1 cellular context compared by ENCODE assay signal in the genomic region with DNA sequence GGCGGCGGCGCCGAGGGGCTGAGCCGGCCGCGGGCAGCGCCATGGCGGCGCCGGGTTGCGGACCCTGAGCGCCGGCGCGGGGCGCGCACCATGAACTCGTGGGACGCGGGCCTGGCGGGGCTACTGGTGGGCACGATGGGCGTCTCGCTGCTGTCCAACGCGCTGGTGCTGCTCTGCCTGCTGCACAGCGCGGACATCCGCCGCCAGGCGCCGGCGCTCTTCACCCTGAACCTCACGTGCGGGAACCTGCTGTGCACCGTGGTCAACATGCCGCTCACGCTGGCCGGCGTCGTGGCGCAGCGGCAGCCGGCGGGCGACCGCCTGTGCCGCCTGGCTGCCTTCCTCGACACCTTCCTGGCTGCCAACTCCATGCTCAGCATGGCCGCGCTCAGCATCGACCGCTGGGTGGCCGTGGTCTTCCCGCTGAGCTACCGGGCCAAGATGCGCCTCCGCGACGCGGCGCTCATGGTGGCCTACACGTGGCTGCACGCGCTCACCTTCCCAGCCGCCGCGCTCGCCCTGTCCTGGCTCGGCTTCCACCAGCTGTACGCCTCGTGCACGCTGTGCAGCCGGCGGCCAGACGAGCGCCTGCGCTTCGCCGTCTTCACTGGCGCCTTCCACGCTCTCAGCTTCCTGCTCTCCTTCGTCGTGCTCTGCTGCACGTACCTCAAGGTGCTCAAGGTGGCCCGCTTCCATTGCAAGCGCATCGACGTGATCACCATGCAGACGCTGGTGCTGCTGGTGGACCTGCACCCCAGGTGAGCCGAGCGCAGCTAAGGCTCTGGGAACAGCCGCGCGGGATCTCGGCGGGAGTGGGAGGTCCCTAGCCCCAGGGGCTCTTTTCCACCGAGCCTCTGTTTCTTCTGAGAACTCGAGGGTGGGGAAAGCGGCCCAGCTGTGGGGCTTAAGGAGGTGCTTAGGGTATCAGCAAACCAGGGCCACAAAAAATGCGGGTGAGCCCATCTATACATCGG.
TF ChIP-seq lines count a peak whose summit lies in the region.

A gene with protein sequence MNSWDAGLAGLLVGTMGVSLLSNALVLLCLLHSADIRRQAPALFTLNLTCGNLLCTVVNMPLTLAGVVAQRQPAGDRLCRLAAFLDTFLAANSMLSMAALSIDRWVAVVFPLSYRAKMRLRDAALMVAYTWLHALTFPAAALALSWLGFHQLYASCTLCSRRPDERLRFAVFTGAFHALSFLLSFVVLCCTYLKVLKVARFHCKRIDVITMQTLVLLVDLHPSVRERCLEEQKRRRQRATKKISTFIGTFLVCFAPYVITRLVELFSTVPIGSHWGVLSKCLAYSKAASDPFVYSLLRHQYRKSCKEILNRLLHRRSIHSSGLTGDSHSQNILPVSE (plus strand): TSS at position 38 of the 974 bp plus-strand sequence. CDS start 53 bp downstream, at position 91.

TF ChIP-seq in H1, 55 proteins besides CTCF, POLR2A, EP300 and RAD21 (continues in another document):
- no peak for TF ChIP-seq NANOG (IDR thresholded peaks at IDR 0.05; ENCODE audit: insufficient read depth, low read depth, low read length, poor library complexity, severe bottlenecking)
- TF ChIP-seq SIN3A (conservative IDR thresholded peaks at IDR 0.05 in 1 of 2, IDR thresholded peaks at IDR 0.05 in 1 of 2; ENCODE audit: low read depth in 1 of 2, low read length in 2 of 2) = peak; percentile 76 to 89; a peak in 3 of 4 replicates
- no peak for TF ChIP-seq MAFK (IDR thresholded peaks at IDR 0.05; ENCODE audit: low read depth, low read length)
- no peak for TF ChIP-seq RXRA (IDR thresholded peaks at IDR 0.05; ENCODE audit: insufficient read depth, low read depth, low read length)
- no peak for TF ChIP-seq ZNF274 (IDR thresholded peaks at IDR 0.05; ENCODE audit: borderline replicate concordance, extremely low read depth, low read length)
- TF ChIP-seq CTBP2 (IDR thresholded peaks at IDR 0.05; ENCODE audit: borderline replicate concordance, insufficient read depth, insufficient read length, low read length) = no peak
- TF ChIP-seq, protein P1, sequence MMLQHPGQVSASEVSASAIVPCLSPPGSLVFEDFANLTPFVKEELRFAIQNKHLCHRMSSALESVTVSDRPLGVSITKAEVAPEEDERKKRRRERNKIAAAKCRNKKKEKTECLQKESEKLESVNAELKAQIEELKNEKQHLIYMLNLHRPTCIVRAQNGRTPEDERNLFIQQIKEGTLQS (IDR thresholded peaks at IDR 0.05; ENCODE audit: insufficient read depth, low read depth, low read length) = no peak
- TF ChIP-seq CEBPB (IDR thresholded peaks at IDR 0.05; ENCODE audit: low read depth, low read length) = no peak
- TF ChIP-seq SP1 (IDR thresholded peaks at IDR 0.05; ENCODE audit: low read depth, low read length) = no peak
- TF ChIP-seq EZH2 (IDR thresholded peaks at IDR 0.05; ENCODE audit: low read depth, low read length, severe bottlenecking) = no peak
- TF ChIP-seq JUND (IDR thresholded peaks at IDR 0.05; ENCODE audit: low read length) = no peak
- TF ChIP-seq BCL11A (IDR thresholded peaks at IDR 0.05; ENCODE audit: low read depth in 2 of 2, low read length in 2 of 2) = no peak
- peak; percentile 84 for TF ChIP-seq KDM4A (IDR thresholded peaks at IDR 0.05; ENCODE audit: low read depth, low read length, severe bottlenecking)
- no peak for TF ChIP-seq TAF1 (IDR thresholded peaks at IDR 0.05; ENCODE audit: low read depth, low read length)
- no peak for TF ChIP-seq HDAC6 (IDR thresholded peaks at IDR 0.05; ENCODE audit: low read depth, low read length)
- TF ChIP-seq, protein P2, sequence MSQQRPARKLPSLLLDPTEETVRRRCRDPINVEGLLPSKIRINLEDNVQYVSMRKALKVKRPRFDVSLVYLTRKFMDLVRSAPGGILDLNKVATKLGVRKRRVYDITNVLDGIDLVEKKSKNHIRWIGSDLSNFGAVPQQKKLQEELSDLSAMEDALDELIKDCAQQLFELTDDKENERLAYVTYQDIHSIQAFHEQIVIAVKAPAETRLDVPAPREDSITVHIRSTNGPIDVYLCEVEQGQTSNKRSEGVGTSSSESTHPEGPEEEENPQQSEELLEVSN (IDR thresholded peaks at IDR 0.05) = peak; percentile 99
- no peak for TF ChIP-seq EGR1 (IDR thresholded peaks at IDR 0.05; ENCODE audit: borderline replicate concordance, low read depth, low read length)
- TF ChIP-seq SAP30 (IDR thresholded peaks at IDR 0.05; ENCODE audit: insufficient read depth, insufficient replicate concordance, low read length) = no peak
- TF ChIP-seq TEAD4 (IDR thresholded peaks at IDR 0.05; ENCODE audit: low read depth, low read length) = no peak; the same call in 1 of the 2 replicates
- no peak for TF ChIP-seq RFX5 (IDR thresholded peaks at IDR 0.05; ENCODE audit: borderline replicate concordance, low read depth, low read length)
- no peak for TF ChIP-seq RBBP5 (IDR thresholded peaks at IDR 0.05; ENCODE audit: borderline replicate concordance, low read depth, low read length)
- no peak for TF ChIP-seq CHD1 (IDR thresholded peaks at IDR 0.05; ENCODE audit: low read depth, low read length)
- no peak for TF ChIP-seq SIRT6 (IDR thresholded peaks at IDR 0.05; ENCODE audit: low read length)
- TF ChIP-seq PHF8 (conservative IDR thresholded peaks at IDR 0.05; ENCODE audit: low read depth, low read length) = no peak
- TF ChIP-seq CBX5 (IDR thresholded peaks at IDR 0.05; ENCODE audit: low read depth, low read length) = no peak
- TF ChIP-seq KDM1A (IDR thresholded peaks at IDR 0.05; ENCODE audit: borderline replicate concordance, low read length) = no peak
- TF ChIP-seq NRF1 (IDR thresholded peaks at IDR 0.05; ENCODE audit: low read depth, low read length) = no peak
- TF ChIP-seq SP4 (IDR thresholded peaks at IDR 0.05; ENCODE audit: low read length) = no peak
- TF ChIP-seq, protein P3, sequence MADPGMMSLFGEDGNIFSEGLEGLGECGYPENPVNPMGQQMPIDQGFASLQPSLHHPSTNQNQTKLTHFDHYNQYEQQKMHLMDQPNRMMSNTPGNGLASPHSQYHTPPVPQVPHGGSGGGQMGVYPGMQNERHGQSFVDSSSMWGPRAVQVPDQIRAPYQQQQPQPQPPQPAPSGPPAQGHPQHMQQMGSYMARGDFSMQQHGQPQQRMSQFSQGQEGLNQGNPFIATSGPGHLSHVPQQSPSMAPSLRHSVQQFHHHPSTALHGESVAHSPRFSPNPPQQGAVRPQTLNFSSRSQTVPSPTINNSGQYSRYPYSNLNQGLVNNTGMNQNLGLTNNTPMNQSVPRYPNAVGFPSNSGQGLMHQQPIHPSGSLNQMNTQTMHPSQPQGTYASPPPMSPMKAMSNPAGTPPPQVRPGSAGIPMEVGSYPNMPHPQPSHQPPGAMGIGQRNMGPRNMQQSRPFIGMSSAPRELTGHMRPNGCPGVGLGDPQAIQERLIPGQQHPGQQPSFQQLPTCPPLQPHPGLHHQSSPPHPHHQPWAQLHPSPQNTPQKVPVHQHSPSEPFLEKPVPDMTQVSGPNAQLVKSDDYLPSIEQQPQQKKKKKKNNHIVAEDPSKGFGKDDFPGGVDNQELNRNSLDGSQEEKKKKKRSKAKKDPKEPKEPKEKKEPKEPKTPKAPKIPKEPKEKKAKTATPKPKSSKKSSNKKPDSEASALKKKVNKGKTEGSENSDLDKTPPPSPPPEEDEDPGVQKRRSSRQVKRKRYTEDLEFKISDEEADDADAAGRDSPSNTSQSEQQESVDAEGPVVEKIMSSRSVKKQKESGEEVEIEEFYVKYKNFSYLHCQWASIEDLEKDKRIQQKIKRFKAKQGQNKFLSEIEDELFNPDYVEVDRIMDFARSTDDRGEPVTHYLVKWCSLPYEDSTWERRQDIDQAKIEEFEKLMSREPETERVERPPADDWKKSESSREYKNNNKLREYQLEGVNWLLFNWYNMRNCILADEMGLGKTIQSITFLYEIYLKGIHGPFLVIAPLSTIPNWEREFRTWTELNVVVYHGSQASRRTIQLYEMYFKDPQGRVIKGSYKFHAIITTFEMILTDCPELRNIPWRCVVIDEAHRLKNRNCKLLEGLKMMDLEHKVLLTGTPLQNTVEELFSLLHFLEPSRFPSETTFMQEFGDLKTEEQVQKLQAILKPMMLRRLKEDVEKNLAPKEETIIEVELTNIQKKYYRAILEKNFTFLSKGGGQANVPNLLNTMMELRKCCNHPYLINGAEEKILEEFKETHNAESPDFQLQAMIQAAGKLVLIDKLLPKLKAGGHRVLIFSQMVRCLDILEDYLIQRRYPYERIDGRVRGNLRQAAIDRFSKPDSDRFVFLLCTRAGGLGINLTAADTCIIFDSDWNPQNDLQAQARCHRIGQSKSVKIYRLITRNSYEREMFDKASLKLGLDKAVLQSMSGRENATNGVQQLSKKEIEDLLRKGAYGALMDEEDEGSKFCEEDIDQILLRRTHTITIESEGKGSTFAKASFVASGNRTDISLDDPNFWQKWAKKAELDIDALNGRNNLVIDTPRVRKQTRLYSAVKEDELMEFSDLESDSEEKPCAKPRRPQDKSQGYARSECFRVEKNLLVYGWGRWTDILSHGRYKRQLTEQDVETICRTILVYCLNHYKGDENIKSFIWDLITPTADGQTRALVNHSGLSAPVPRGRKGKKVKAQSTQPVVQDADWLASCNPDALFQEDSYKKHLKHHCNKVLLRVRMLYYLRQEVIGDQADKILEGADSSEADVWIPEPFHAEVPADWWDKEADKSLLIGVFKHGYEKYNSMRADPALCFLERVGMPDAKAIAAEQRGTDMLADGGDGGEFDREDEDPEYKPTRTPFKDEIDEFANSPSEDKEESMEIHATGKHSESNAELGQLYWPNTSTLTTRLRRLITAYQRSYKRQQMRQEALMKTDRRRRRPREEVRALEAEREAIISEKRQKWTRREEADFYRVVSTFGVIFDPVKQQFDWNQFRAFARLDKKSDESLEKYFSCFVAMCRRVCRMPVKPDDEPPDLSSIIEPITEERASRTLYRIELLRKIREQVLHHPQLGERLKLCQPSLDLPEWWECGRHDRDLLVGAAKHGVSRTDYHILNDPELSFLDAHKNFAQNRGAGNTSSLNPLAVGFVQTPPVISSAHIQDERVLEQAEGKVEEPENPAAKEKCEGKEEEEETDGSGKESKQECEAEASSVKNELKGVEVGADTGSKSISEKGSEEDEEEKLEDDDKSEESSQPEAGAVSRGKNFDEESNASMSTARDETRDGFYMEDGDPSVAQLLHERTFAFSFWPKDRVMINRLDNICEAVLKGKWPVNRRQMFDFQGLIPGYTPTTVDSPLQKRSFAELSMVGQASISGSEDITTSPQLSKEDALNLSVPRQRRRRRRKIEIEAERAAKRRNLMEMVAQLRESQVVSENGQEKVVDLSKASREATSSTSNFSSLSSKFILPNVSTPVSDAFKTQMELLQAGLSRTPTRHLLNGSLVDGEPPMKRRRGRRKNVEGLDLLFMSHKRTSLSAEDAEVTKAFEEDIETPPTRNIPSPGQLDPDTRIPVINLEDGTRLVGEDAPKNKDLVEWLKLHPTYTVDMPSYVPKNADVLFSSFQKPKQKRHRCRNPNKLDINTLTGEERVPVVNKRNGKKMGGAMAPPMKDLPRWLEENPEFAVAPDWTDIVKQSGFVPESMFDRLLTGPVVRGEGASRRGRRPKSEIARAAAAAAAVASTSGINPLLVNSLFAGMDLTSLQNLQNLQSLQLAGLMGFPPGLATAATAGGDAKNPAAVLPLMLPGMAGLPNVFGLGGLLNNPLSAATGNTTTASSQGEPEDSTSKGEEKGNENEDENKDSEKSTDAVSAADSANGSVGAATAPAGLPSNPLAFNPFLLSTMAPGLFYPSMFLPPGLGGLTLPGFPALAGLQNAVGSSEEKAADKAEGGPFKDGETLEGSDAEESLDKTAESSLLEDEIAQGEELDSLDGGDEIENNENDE (IDR thresholded peaks at IDR 0.05; ENCODE audit: insufficient replicate concordance, low read length) = no peak
- no peak for TF ChIP-seq JUN (IDR thresholded peaks at IDR 0.05; ENCODE audit: low read depth, low read length)
- no peak for TF ChIP-seq KDM5A (IDR thresholded peaks at IDR 0.05; ENCODE audit: low read length)
- TF ChIP-seq YY1 (IDR thresholded peaks at IDR 0.05; ENCODE audit: low read depth, low read length) = peak; percentile 37; the same call in 1 of the 2 replicates
- no peak for TF ChIP-seq POU5F1 (IDR thresholded peaks at IDR 0.05; ENCODE audit: low read depth, low read length)
- no peak for TF ChIP-seq SP2 (IDR thresholded peaks at IDR 0.05; ENCODE audit: low read length)
- no peak for TF ChIP-seq SIX5 (IDR thresholded peaks at IDR 0.05; ENCODE audit: low read depth, low read length)
- TF ChIP-seq RNF2 (IDR thresholded peaks at IDR 0.05; ENCODE audit: borderline replicate concordance, low read depth, low read length, missing control alignments, poor library complexity, severe bottlenecking) = peak; percentile 51
- TF ChIP-seq, protein P4, sequence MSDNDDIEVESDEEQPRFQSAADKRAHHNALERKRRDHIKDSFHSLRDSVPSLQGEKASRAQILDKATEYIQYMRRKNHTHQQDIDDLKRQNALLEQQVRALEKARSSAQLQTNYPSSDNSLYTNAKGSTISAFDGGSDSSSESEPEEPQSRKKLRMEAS (IDR thresholded peaks at IDR 0.05) = peak; percentile 100
- TF ChIP-seq CHD2 (IDR thresholded peaks at IDR 0.05; ENCODE audit: low read length) = no peak
- TF ChIP-seq GTF2F1 (IDR thresholded peaks at IDR 0.05; ENCODE audit: borderline replicate concordance, low read depth, low read length) = no peak
- TF ChIP-seq, protein P5, sequence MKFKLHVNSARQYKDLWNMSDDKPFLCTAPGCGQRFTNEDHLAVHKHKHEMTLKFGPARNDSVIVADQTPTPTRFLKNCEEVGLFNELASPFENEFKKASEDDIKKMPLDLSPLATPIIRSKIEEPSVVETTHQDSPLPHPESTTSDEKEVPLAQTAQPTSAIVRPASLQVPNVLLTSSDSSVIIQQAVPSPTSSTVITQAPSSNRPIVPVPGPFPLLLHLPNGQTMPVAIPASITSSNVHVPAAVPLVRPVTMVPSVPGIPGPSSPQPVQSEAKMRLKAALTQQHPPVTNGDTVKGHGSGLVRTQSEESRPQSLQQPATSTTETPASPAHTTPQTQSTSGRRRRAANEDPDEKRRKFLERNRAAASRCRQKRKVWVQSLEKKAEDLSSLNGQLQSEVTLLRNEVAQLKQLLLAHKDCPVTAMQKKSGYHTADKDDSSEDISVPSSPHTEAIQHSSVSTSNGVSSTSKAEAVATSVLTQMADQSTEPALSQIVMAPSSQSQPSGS (IDR thresholded peaks at IDR 0.05; ENCODE audit: low read length) = no peak
- TF ChIP-seq CREB1 (IDR thresholded peaks at IDR 0.05) = no peak
- no peak for TF ChIP-seq SUZ12 (IDR thresholded peaks at IDR 0.05; ENCODE audit: low read length)
- no peak for TF ChIP-seq TBP (IDR thresholded peaks at IDR 0.05; ENCODE audit: low read depth, low read length)
- TF ChIP-seq HDAC2 (IDR thresholded peaks at IDR 0.05; ENCODE audit: borderline replicate concordance in 1 of 2, low read depth in 2 of 2, low read length in 2 of 2) = peak in 1 of 2 experiments; percentile 84; a peak in 2 of 4 replicates
- no peak for TF ChIP-seq BRCA1 (IDR thresholded peaks at IDR 0.05; ENCODE audit: low read depth, low read length)
- no peak for TF ChIP-seq SRF (IDR thresholded peaks at IDR 0.05; ENCODE audit: low read depth, low read length)
- no peak for TF ChIP-seq CBX8 (IDR thresholded peaks at IDR 0.05; ENCODE audit: borderline replicate concordance, low read depth, low read length)
- no peak for TF ChIP-seq TAF7 (optimal IDR thresholded peaks at IDR 0.05; ENCODE audit: borderline replicate concordance, low read depth, low read length)
- TF ChIP-seq ASH2L (IDR thresholded peaks at IDR 0.05; ENCODE audit: low read length) = no peak
- TF ChIP-seq TCF12 (IDR thresholded peaks at IDR 0.05; ENCODE audit: low read depth, low read length) = 0 out of 2 replicates have a peak, but pooled peaks have one; percentile 27
- TF ChIP-seq POLR2AphosphoS5 (IDR thresholded peaks at IDR 0.05; ENCODE audit: low read depth, low read length) = no peak
- TF ChIP-seq GABPA (IDR thresholded peaks at IDR 0.05; ENCODE audit: borderline replicate concordance, insufficient read depth, low read length) = 0 out of 2 replicates have a peak, but pooled peaks have one; percentile 18
- no peak for TF ChIP-seq BACH1 (IDR thresholded peaks at IDR 0.05; ENCODE audit: low read length)
